Comparison of ENCODE assay signal across 8 cellular contexts in genomic region chr7:901388-902154, GRCh38. TPM values are rescaled to one million over a fixed set of nuclear protein-coding genes. Genes with fewer than 3 reads are reported as not detected.
DNase-seq lines count a peak whose midpoint lies in the region; ATAC-seq and TF ChIP-seq lines count a peak whose summit lies in the region.

No MANE protein-coding gene starts in this region.

- POLR2A ChIA-PET in activated CD8-positive, alpha-beta T cell treated with anti-CD3 and anti-CD28 coated beads for 36 hours (lab: Charles Lee): interaction anchor here (1.5 kb wide), 1 partner anchor 66 kb away, joined by 5 read pairs; no protein-coding TSS in a partner anchor

- no peak overlapping the region for H3K27ac Mint-ChIP-seq in activated CD8-positive, alpha-beta T cell treated with anti-CD3 and anti-CD28 coated beads for 36 hours
- H3K27ac Mint-ChIP-seq in osteocyte (ENCODE audit: unreplicated experiment): no peak overlapping the region

- no peak overlapping the region for H3K27ac ChIP-seq in foreskin keratinocyte

- H3K27me3 ChIP-seq in foreskin keratinocyte: peaks cover 5% of the 10 kb centered on the region

- no peaks in the 10 kb centered on the region for H3K4me1 Mint-ChIP-seq in activated CD8-positive, alpha-beta T cell treated with anti-CD3 and anti-CD28 coated beads for 36 hours (ENCODE audit: low read depth)
- H3K4me1 Mint-ChIP-seq in osteocyte (ENCODE audit: unreplicated experiment): peaks cover 9% of the 10 kb centered on the region

- ATAC-seq in activated CD8-positive, alpha-beta T cell treated with anti-CD3 and anti-CD28 coated beads for 36 hours: peak; percentile 77
- ATAC-seq in foreskin keratinocyte: peak; percentile 81
- ATAC-seq in GM21529 (IDR thresholded peaks at IDR 0.05; ENCODE audit: unreplicated experiment): no peak

- intact Hi-C loops in activated CD8-positive, alpha-beta T cell treated with anti-CD3 and anti-CD28 coated beads for 36 hours (cut with micrococcal nuclease): no loop called here

- no peaks in the 10 kb centered on the region for H3K4me1 ChIP-seq in foreskin keratinocyte

- no peak for TF ChIP-seq CTCF in GM13977 (IDR thresholded peaks at IDR 0.05; ENCODE audit: extremely low read depth, insufficient read depth, missing control alignments)
- no peak for TF ChIP-seq CTCF in activated CD8-positive, alpha-beta T cell treated with anti-CD3 and anti-CD28 coated beads for 36 hours (IDR thresholded peaks at IDR 0.05)
- TF ChIP-seq CTCF in foreskin keratinocyte (conservative IDR thresholded peaks at IDR 0.05): no peak
- TF ChIP-seq CTCF in osteocyte (IDR thresholded peaks at IDR 0.05): no peak

- H3K27me3 Mint-ChIP-seq in activated CD8-positive, alpha-beta T cell treated with anti-CD3 and anti-CD28 coated beads for 36 hours: no peaks in the 10 kb centered on the region
- H3K27me3 Mint-ChIP-seq in osteocyte (ENCODE audit: unreplicated experiment): peaks cover 5% of the 10 kb centered on the region

- in situ Hi-C loops in GM13977 (cut with MboI; ENCODE audit: low pct_unique_long_range_greater_than_20kb, low sequenced_read_pairs, unreplicated experiment): no loop called here

- H3K4me3 Mint-ChIP-seq in activated CD8-positive, alpha-beta T cell treated with anti-CD3 and anti-CD28 coated beads for 36 hours: no peak overlapping the region
- no peak overlapping the region for H3K4me3 Mint-ChIP-seq in osteocyte (ENCODE audit: unreplicated experiment)

- peaks cover 19% of the 10 kb centered on the region for H3K36me3 Mint-ChIP-seq in activated CD8-positive, alpha-beta T cell treated with anti-CD3 and anti-CD28 coated beads for 36 hours (ENCODE audit: low read depth)
- H3K36me3 Mint-ChIP-seq in osteocyte (ENCODE audit: unreplicated experiment): peaks cover 4% of the 10 kb centered on the region

- CTCF ChIA-PET in activated CD8-positive, alpha-beta T cell treated with anti-CD3 and anti-CD28 coated beads for 36 hours (lab: Charles Lee): no interaction called here

- DNase-seq in AG08395 (ENCODE audit: low spot score): peak; percentile 92
- peak; percentile 89 for DNase-seq in GM13977 (ENCODE audit: low spot score)
- peak; percentile 81 for DNase-seq in NCI-H345 (lab: John Stamatoyannopoulos, UW)
- peak; percentile 81 for DNase-seq in activated CD8-positive, alpha-beta T cell treated with anti-CD3 and anti-CD28 coated beads for 36 hours
- DNase-seq in foreskin keratinocyte: peak in 1 of 2 donors; percentile 68
- DNase-seq in occipital lobe (lab: John Stamatoyannopoulos, UW): peak; percentile 53
- DNase-seq in osteocyte (ENCODE audit: extremely low spot score, unreplicated experiment): no peak

- no peaks in the 10 kb centered on the region for H3K9me3 Mint-ChIP-seq in activated CD8-positive, alpha-beta T cell treated with anti-CD3 and anti-CD28 coated beads for 36 hours
- H3K9me3 Mint-ChIP-seq in osteocyte (ENCODE audit: unreplicated experiment): no peaks in the 10 kb centered on the region

RNA-seq across cellular contexts. Expression of gene GET4, which starts 25.2 kb away (rescaled TPM):
- total RNA-seq in activated CD8-positive, alpha-beta T cell treated with anti-CD3 and anti-CD28 coated beads for 36 hours: 10 to 100 TPM; 20.6 to 31.9 TPM
- 27.0 and 32.1 TPM in 2 replicates for total RNA-seq in foreskin keratinocyte
- 40.9 TPM in 2 replicates for polyA plus RNA-seq in foreskin keratinocyte
- total RNA-seq in occipital lobe: 16.2 TPM
- total RNA-seq in osteocyte: 33.7 and 36.4 TPM in 2 replicates

RNA-seq across cellular contexts. Expression of gene ADAP1, which starts 52.9 kb away (rescaled TPM):
- 10 to 100 TPM; 34.6 to 40.9 TPM for total RNA-seq in activated CD8-positive, alpha-beta T cell treated with anti-CD3 and anti-CD28 coated beads for 36 hours
- total RNA-seq in foreskin keratinocyte: 5.8 and 7.8 TPM in 2 replicates
- polyA plus RNA-seq in foreskin keratinocyte: 5.1 and 6.9 TPM in 2 replicates
- total RNA-seq in occipital lobe: 32.0 TPM
- 5.8 and 7.0 TPM in 2 replicates for total RNA-seq in osteocyte
